8 cellular contexts compared by ENCODE assay signal in the genomic region with DNA sequence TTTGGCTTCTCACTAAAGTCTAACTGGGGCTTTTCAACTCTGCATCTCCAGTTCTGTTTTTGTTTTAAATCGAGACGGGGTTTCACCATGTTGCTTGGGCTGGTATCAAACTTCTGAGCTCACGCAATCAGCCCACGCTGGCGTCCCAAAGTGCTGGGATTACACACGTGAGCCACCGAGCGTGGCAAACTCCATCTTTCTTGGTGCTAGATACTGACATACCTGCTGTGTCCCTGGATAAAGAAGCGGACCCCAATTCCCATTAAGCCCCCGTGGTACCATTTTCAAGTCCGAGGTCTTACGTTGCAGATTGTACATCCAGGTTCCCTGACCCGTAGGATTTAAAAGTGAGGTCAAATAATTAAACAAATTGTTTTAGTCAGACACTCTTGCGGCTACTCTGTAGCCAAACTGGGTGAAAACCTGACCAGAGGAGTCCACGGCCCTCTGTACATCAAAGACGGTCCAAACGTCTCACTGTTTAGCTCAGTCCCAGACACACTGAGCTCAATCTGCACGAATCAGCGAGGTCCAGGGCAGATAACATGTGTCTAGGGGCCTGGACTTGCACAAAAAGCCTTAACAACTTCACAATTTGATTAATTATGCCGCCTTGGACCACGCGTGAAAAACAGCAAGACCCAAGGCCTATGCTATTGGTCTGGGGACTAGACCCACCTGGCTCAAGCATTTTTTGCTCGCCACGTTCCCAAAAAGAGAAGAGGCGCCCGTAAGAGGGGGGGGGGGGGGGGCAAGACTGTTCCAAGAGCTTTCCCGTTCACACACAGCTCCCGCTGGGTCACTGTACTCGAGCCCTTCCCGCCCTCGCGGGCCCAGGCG. TPM values are rescaled to one million over a fixed set of nuclear protein-coding genes. Genes with fewer than 3 reads are reported as not detected.
DNase-seq lines count a peak whose midpoint lies in the region; ATAC-seq, FAIRE-seq and TF ChIP-seq lines count a peak whose summit lies in the region.

No MANE protein-coding gene starts in this region.

- CTCF ChIA-PET in activated CD8-positive, alpha-beta T cell treated with anti-CD3 and anti-CD28 coated beads for 36 hours (lab: Charles Lee): interaction anchor here (0.7 to 1.5 kb wide), 3 partner anchors 22 to 444 kb away, joined by 3 to 4 read pairs (median 3); partner anchors contain the start of gene APTX

- H3K27ac Mint-ChIP-seq in activated CD8-positive, alpha-beta T cell treated with anti-CD3 and anti-CD28 coated beads for 36 hours: peak overlapping the region; percentile 92
- peak overlapping the region; percentile 91 for H3K27ac Mint-ChIP-seq in glutamatergic neuron (ENCODE audit: unreplicated experiment)

- peak overlapping the region; percentile 99 for H3K4me3 Mint-ChIP-seq in activated CD8-positive, alpha-beta T cell treated with anti-CD3 and anti-CD28 coated beads for 36 hours
- H3K4me3 Mint-ChIP-seq in glutamatergic neuron (ENCODE audit: unreplicated experiment): peak overlapping the region; percentile 91

- no peaks in the 10 kb centered on the region for H3K36me3 ChIP-seq in pancreas

- H3K4me1 ChIP-seq in pancreas: peaks cover 4 to 34% (median 32%) of the 10 kb centered on the region in 3 donors

- no peaks in the 10 kb centered on the region for H3K27me3 ChIP-seq in pancreas

- 4 to 5% methylated on average over 33 of the region's 33 CpGs for WGBS in pancreas, 2 donors

- ATAC-seq in activated CD8-positive, alpha-beta T cell treated with anti-CD3 and anti-CD28 coated beads for 36 hours: no peak
- ATAC-seq in pancreas: peak; percentile 2 to 34 (median 18)
- no peak for ATAC-seq in HG02884 (IDR thresholded peaks at IDR 0.05; ENCODE audit: unreplicated experiment)

- POLR2A ChIA-PET in activated CD8-positive, alpha-beta T cell treated with anti-CD3 and anti-CD28 coated beads for 36 hours (lab: Charles Lee): interaction anchor here (0.6 to 8.8 kb wide), 28 partner anchors 8 to 626 kb away, joined by 3 to 127 read pairs (median 4); partner anchors contain the start of genes APTX, B4GALT1, BAG1 and CHMP5

- DNase-seq in EL (peak; percentile 42), HT1080 (ENCODE audit: low read depth) (peak; percentile 7), glutamatergic neuron (no peak), pancreas (no peak), SW 1271 (lab: John Stamatoyannopoulos, UW) (no peak), NCI-H446 treated with DMSO at 0.1 percent for 48 hours (lab: John Stamatoyannopoulos, UW) (no peak)
- DNase-seq in activated CD8-positive, alpha-beta T cell treated with anti-CD3 and anti-CD28 coated beads for 36 hours: peak; percentile 18

- no peaks in the 10 kb centered on the region for H3K9me3 Mint-ChIP-seq in activated CD8-positive, alpha-beta T cell treated with anti-CD3 and anti-CD28 coated beads for 36 hours
- peaks cover 11% of the 10 kb centered on the region for H3K9me3 Mint-ChIP-seq in glutamatergic neuron (ENCODE audit: unreplicated experiment)

- no peaks in the 10 kb centered on the region for H3K27me3 Mint-ChIP-seq in activated CD8-positive, alpha-beta T cell treated with anti-CD3 and anti-CD28 coated beads for 36 hours
- H3K27me3 Mint-ChIP-seq in glutamatergic neuron (ENCODE audit: unreplicated experiment): peaks cover 5% of the 10 kb centered on the region

- no peak for FAIRE-seq in pancreas (lab: Jason Lieb, UNC)

- TF ChIP-seq CTCF in activated CD8-positive, alpha-beta T cell treated with anti-CD3 and anti-CD28 coated beads for 36 hours (IDR thresholded peaks at IDR 0.05): no peak
- TF ChIP-seq CTCF in glutamatergic neuron (IDR thresholded peaks at IDR 0.05; ENCODE audit: partially characterized antibody, unreplicated experiment) (no peak), pancreas (IDR thresholded peaks at IDR 0.05) (no peak)

- intact Hi-C loops in activated CD8-positive, alpha-beta T cell treated with anti-CD3 and anti-CD28 coated beads for 36 hours (cut with micrococcal nuclease): no loop called here
- intact Hi-C loops in pancreas (cut with DNase I): no loop called here

- peaks cover 60% of the 10 kb centered on the region for H3K36me3 Mint-ChIP-seq in activated CD8-positive, alpha-beta T cell treated with anti-CD3 and anti-CD28 coated beads for 36 hours (ENCODE audit: low read depth)
- H3K36me3 Mint-ChIP-seq in glutamatergic neuron (ENCODE audit: unreplicated experiment): no peaks in the 10 kb centered on the region

- H3K9me3 ChIP-seq in pancreas: no peaks in the 10 kb centered on the region

- peak overlapping the region; percentile 79 to 100 (median 100) for H3K4me3 ChIP-seq in pancreas

- H3K4me1 Mint-ChIP-seq in activated CD8-positive, alpha-beta T cell treated with anti-CD3 and anti-CD28 coated beads for 36 hours (ENCODE audit: low read depth): peaks cover 49% of the 10 kb centered on the region
- H3K4me1 Mint-ChIP-seq in glutamatergic neuron (ENCODE audit: low read depth, unreplicated experiment): peaks cover 10% of the 10 kb centered on the region

- H3K27ac ChIP-seq in pancreas: peak overlapping the region; percentile 95 to 100 (median 98)

RNA-seq across cellular contexts. Expression of gene DNAJA1, which starts 0.7 kb away (rescaled TPM):
- 185 and 211 TPM in 2 replicates for total RNA-seq in HT1080 (2014; rRNA removed; shearing (Covaris generic))
- 183 TPM in 2 replicates for polyA plus RNA-seq in HT1080 (2015; cell fraction: cytosol; rRNA removed)
- polyA plus RNA-seq in HT1080 (2015; cell fraction: nucleus; rRNA removed): 212 and 235 TPM in 2 replicates
- total RNA-seq in activated CD8-positive, alpha-beta T cell treated with anti-CD3 and anti-CD28 coated beads for 36 hours: 100 to 1,000 TPM; 139 to 143 TPM
- 249 TPM for total RNA-seq in glutamatergic neuron (ENCODE audit: unreplicated experiment)
- total RNA-seq in pancreas: 10 to 100 TPM; 25.1 to 65.5 (median 34.4) TPM
- 10 to 100 TPM; 21.2 to 48.2 TPM for polyA plus RNA-seq in pancreas

RNA-seq across cellular contexts. Expression of gene APTX, which starts 22.9 kb away (rescaled TPM):
- 46.1 and 48.8 TPM in 2 replicates for total RNA-seq in HT1080 (2014; rRNA removed; shearing (Covaris generic))
- 45.9 and 46.7 TPM in 2 replicates for polyA plus RNA-seq in HT1080 (2015; cell fraction: cytosol; rRNA removed)
- polyA plus RNA-seq in HT1080 (2015; cell fraction: nucleus; rRNA removed): 47.7 and 55.3 TPM in 2 replicates
- total RNA-seq in activated CD8-positive, alpha-beta T cell treated with anti-CD3 and anti-CD28 coated beads for 36 hours: 10 to 100 TPM; 39.2 to 42.9 TPM
- 41.9 TPM for total RNA-seq in glutamatergic neuron (ENCODE audit: unreplicated experiment)
- 10 to 100 TPM in 5 of 6 donors, 1 to 10 TPM in 1; 8.2 to 13.1 (median 11.8) TPM for total RNA-seq in pancreas
- 10 to 100 TPM; 20.9 to 23.9 TPM for polyA plus RNA-seq in pancreas

RNA-seq across cellular contexts. Expression of gene SMU1, which starts 52.1 kb away (rescaled TPM):
- 29.6 and 36.3 TPM in 2 replicates for total RNA-seq in HT1080 (2014; rRNA removed; shearing (Covaris generic))
- 22.3 and 25.6 TPM in 2 replicates for polyA plus RNA-seq in HT1080 (2015; cell fraction: cytosol; rRNA removed)
- 29.7 and 33.1 TPM in 2 replicates for polyA plus RNA-seq in HT1080 (2015; cell fraction: nucleus; rRNA removed)
- total RNA-seq in activated CD8-positive, alpha-beta T cell treated with anti-CD3 and anti-CD28 coated beads for 36 hours: 10 to 100 TPM; 23.8 to 23.9 TPM
- total RNA-seq in glutamatergic neuron (ENCODE audit: unreplicated experiment) (19.6 TPM), pancreas (10 to 100 TPM in 1 of 6 donors, 1 to 10 TPM in 5; 4.5 to 10.3 (median 7.0) TPM)
- 1 to 10 TPM; 3.5 to 6.5 TPM for polyA plus RNA-seq in pancreas

Comparison
In these comparisons a context has a peak if more than half of its experiments do, and no peak if none do; other contexts are left out.
1. DNase-seq: peak in EL (single experiment), HT1080 (single experiment) and activated CD8-positive, alpha-beta T cell treated with anti-CD3 and anti-CD28 coated beads for 36 hours (single experiment); none in glutamatergic neuron (single experiment), pancreas (0 of 6), SW 1271 (0 of 2) and NCI-H446 treated with DMSO at 0.1 percent for 48 hours (single experiment).
2. ATAC-seq: peak in pancreas (4 of 4); none in activated CD8-positive, alpha-beta T cell treated with anti-CD3 and anti-CD28 coated beads for 36 hours (single experiment) and HG02884 (single experiment).